In the genomic region with DNA sequence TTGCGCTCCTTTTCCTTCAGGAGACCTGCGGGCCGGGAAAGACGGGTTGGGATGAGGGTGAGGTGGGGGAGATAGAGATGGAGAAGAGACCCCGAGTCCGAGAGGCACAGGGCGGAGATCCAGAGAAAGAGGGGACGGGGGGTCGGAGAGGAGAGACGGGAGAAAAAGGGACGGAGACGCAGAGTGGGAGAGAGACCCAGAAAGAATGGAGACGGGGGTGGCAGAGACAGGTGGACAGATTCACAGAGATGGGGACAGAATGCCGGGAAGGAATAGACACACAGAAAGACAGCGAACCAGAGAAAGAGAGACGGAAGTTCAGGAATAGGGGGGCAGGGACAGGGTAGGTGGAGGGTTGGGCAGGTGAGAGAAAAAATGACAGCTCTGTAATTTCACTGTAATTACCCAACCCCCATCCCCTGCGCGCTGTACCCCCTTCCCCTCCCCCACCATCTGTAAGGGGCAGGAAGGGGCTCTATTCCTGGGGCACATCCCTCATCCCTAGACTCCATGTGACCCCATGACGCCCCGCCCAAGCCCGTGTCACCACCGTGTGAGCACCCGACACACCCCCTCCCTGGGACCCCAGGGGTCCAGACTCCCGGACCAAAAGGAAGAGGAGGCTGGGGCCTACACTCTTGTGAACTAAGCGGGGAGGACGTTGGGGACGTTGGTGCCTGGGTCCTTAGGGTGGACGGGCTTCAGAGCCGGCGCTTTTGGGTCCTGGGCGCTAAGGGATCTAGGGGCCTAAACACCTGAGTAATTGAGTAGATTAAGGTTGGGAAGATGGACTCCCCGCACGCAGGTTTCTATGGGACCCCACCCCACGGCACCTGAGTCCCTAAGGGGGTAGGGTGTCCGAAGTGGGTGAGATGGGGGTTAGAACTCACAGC, we compare ENCODE assay signal across 8 cellular contexts. TPM values are rescaled to one million over a fixed set of nuclear protein-coding genes. Genes with fewer than 3 reads are reported as not detected.
DNase-seq lines count a peak whose midpoint lies in the region; ATAC-seq and TF ChIP-seq lines count a peak whose summit lies in the region.

No MANE protein-coding gene starts in this region.

- no TSS peak for BruUV-seq in OCI-LY7 (replicated peaks; lab: Mats Ljungman, UMichigan)

- no peak for TF ChIP-seq CTCF in OCI-LY7 (conservative IDR thresholded peaks at IDR 0.05; ENCODE audit: low read length)

- H3K4me1 Mint-ChIP-seq in naive thymus-derived CD8-positive, alpha-beta T cell = peaks cover 27 to 65% (median 59%) of the 10 kb centered on the region in 4 donors

- H3K36me3 ChIP-seq in OCI-LY7 (ENCODE audit: insufficient read depth, low read length) = peaks cover 3% of the 10 kb centered on the region; the same call in 1 of the 2 replicates

- peak overlapping the region; percentile 45; the same call in 1 of the 2 replicates for H2AFZ ChIP-seq in OCI-LY7 (ENCODE audit: low read length)

- peak overlapping the region; percentile 93 to 100 (median 97) for H3K27ac Mint-ChIP-seq in naive thymus-derived CD8-positive, alpha-beta T cell

- peak overlapping the region; percentile 97 for H3K4me2 ChIP-seq in OCI-LY7 (ENCODE audit: low read length)

- H3K4me1 ChIP-seq in OCI-LY7 (ENCODE audit: insufficient read depth, low read length, poor library complexity, severe bottlenecking) = peaks cover 46% of the 10 kb centered on the region

- H3K36me3 Mint-ChIP-seq in naive thymus-derived CD8-positive, alpha-beta T cell = peaks cover 0 to 27% (median 4%) of the 10 kb centered on the region in 3 donors

- H3K9me3 Mint-ChIP-seq in naive thymus-derived CD8-positive, alpha-beta T cell = peaks cover 0 to 8% (median 0%) of the 10 kb centered on the region in 9 donors

- H3K4me3 Mint-ChIP-seq in naive thymus-derived CD8-positive, alpha-beta T cell = peak overlapping the region; percentile 81 to 100 (median 98)

- POLR2A ChIA-PET in OCI-LY7 (lab: Charles Lee) = no interaction called here
- POLR2A ChIA-PET in naive thymus-derived CD8-positive, alpha-beta T cell (lab: Charles Lee) = interaction anchor here (0.6 to 6.2 kb wide), 10 partner anchors 8 to 326 kb away, joined by 3 to 70 read pairs (median 5); partner anchors contain the start of genes CA11, FAM83E, RPL18 and SPHK2

- no peaks in the 10 kb centered on the region for H4K20me1 ChIP-seq in OCI-LY7 (ENCODE audit: insufficient read depth, low read length)

- ATAC-seq in naive thymus-derived CD8-positive, alpha-beta T cell = no peak
- ATAC-seq in activated CD4-positive, CD25-positive, alpha-beta regulatory T cell treated with anti-CD3 and anti-CD28 coated beads, Interleukin-2, amount 50 U/mL, for 24 hours = no peak

- DNase-seq in NCI-H146 (lab: John Stamatoyannopoulos, UW) (peak; percentile 37), NCI-H146 treated with DMSO at 0.1 percent for 48 hours (lab: John Stamatoyannopoulos, UW; ENCODE audit: unreplicated experiment) (no peak), OCI-LY7 (ENCODE audit: low spot score) (no peak), ecto neural progenitor cell (ENCODE audit: low spot score) (peak; percentile 62), SKM-1 (lab: John Stamatoyannopoulos, UW; ENCODE audit: unreplicated experiment) (no peak)
- peak in 2 of 10 donors; percentile 38 to 50 for DNase-seq in naive thymus-derived CD8-positive, alpha-beta T cell
- no peak for DNase-seq in stimulated activated CD4-positive, alpha-beta T cell treated with anti-CD3 and anti-CD28 coated beads, Interleukin-4, amount 100 ng/mL, for 1 hour

- CTCF ChIA-PET in OCI-LY7 (lab: Charles Lee; ENCODE audit: unreplicated experiment) = no interaction called here

- intact Hi-C loops in OCI-LY7 (cut with micrococcal nuclease; ENCODE audit: unreplicated experiment) = loop anchor here (5.0 to 10.0 kb wide), 2 partner anchors 859 to 1041 kb away; partner anchors contain the start of genes PRMT1 and RPS11

- H3K79me2 ChIP-seq in OCI-LY7 (ENCODE audit: insufficient read depth, low read depth, low read length) = no peaks in the 10 kb centered on the region; the same call in 1 of the 2 replicates

- H3K4me3 ChIP-seq in OCI-LY7 (ENCODE audit: low read depth, low read length, poor library complexity, severe bottlenecking) = peak overlapping the region; percentile 76

- no peaks in the 10 kb centered on the region for H3K27me3 Mint-ChIP-seq in naive thymus-derived CD8-positive, alpha-beta T cell

- H3K9me3 ChIP-seq in OCI-LY7 (ENCODE audit: low read length) = no peaks in the 10 kb centered on the region

- no peaks in the 10 kb centered on the region for H3K9me2 ChIP-seq in OCI-LY7 (ENCODE audit: insufficient read depth, low read length)

- H3K27ac ChIP-seq in OCI-LY7 (ENCODE audit: low read depth, low read length, poor library complexity, severe bottlenecking) = peak overlapping the region; percentile 94

RNA-seq across cellular contexts. Expression of gene DBP, which starts 1.0 kb away (rescaled TPM):
- total RNA-seq in OCI-LY7 (2014; rRNA removed; shearing (Covaris generic)) = 20.8 and 35.6 TPM in 2 replicates
- 15.7 and 19.0 TPM in 2 replicates for total RNA-seq in OCI-LY7 (2022)
- total RNA-seq in naive thymus-derived CD8-positive, alpha-beta T cell = 10 to 100 TPM; 63.1 to 66.6 TPM
- polyA plus RNA-seq in naive thymus-derived CD8-positive, alpha-beta T cell = 10 to 100 TPM; 37.5 to 97.8 (median 63.1) TPM

RNA-seq across cellular contexts. Expression of gene CA11, which starts 9.8 kb away (rescaled TPM):
- total RNA-seq in OCI-LY7 (2014; rRNA removed; shearing (Covaris generic)) = 2.5 and 2.7 TPM in 2 replicates
- total RNA-seq in OCI-LY7 (2022) = 4.6 and 10.8 TPM in 2 replicates
- total RNA-seq in naive thymus-derived CD8-positive, alpha-beta T cell = 10 to 100 TPM; 16.2 to 21.3 TPM
- polyA plus RNA-seq in naive thymus-derived CD8-positive, alpha-beta T cell = 10 to 100 TPM in 1 of 3 donors, 1 to 10 TPM in 2; 6.6 to 14.1 (median 7.2) TPM

RNA-seq across cellular contexts. Expression of gene SPHK2, which starts 16.9 kb away (rescaled TPM):
- total RNA-seq in OCI-LY7 (2014; rRNA removed; shearing (Covaris generic)) = 12.4 and 18.2 TPM in 2 replicates
- total RNA-seq in OCI-LY7 (2022) = 33.3 and 34.8 TPM in 2 replicates
- total RNA-seq in naive thymus-derived CD8-positive, alpha-beta T cell = 10 to 100 TPM; 39.1 to 40.4 TPM
- 1 to 10 TPM; 7.5 to 9.1 (median 8.3) TPM for polyA plus RNA-seq in naive thymus-derived CD8-positive, alpha-beta T cell

RNA-seq across cellular contexts. Expression of gene RPL18, which starts 17.2 kb away (rescaled TPM):
- 3,527 and 5,064 TPM in 2 replicates for total RNA-seq in OCI-LY7 (2014; rRNA removed; shearing (Covaris generic))
- total RNA-seq in OCI-LY7 (2022) = 1,333 and 1,494 TPM in 2 replicates
- total RNA-seq in naive thymus-derived CD8-positive, alpha-beta T cell = 1,000 to 10,000 TPM; 2,380 to 2,437 TPM
- 1,000 to 10,000 TPM; 2,610 to 3,008 (median 2,848) TPM for polyA plus RNA-seq in naive thymus-derived CD8-positive, alpha-beta T cell

RNA-seq across cellular contexts. Expression of gene FAM83E, which starts 21.3 kb away (rescaled TPM):
- total RNA-seq in OCI-LY7 (2014; rRNA removed; shearing (Covaris generic)) = 3.7 and 6.2 TPM in 2 replicates
- total RNA-seq in OCI-LY7 (2022) = 3.0 and 5.6 TPM in 2 replicates
- total RNA-seq in naive thymus-derived CD8-positive, alpha-beta T cell = 1 to 10 TPM; 8.0 TPM
- not detected for polyA plus RNA-seq in naive thymus-derived CD8-positive, alpha-beta T cell

Comparison
In these comparisons a context has a peak if more than half of its experiments do, and no peak if none do; other contexts are left out.
1. DNase-seq: peak in NCI-H146 (single experiment) and ecto neural progenitor cell (single experiment); none in NCI-H146 treated with DMSO at 0.1 percent for 48 hours (single experiment), OCI-LY7 (single experiment), SKM-1 (single experiment) and stimulated activated CD4-positive, alpha-beta T cell treated with anti-CD3 and anti-CD28 coated beads, Interleukin-4, amount 100 ng/mL, for 1 hour (single experiment).